ENCODE assay signal across 39 cellular contexts in genomic region chr4:6589444-6589843, GRCh38.
"Had no signal": no experiment of that assay in that cellular context is flagged by ENCODE, and none has a peak within 500 bp of the region (broad histone marks: within the 10 kb centered on the region; RNA-seq: fewer than 3 reads in every experiment).

No MANE protein-coding gene starts in this region.

- H3K4me1 Mint-ChIP-seq: activated naive CD4-positive, alpha-beta T cell treated with anti-CD3 and anti-CD28 coated beads, Interleukin-2, amount 10 ng/mL, durations not matched to agents 7 days and 5 days; activated naive CD4-positive, alpha-beta T cell treated with anti-CD3 and anti-CD28 coated beads, Interleukin-2, amount 50 U/mL, for 24 hours; activated naive CD8-positive, alpha-beta T cell treated with anti-CD3 and anti-CD28 coated beads for 36 hours; activated T-helper 17 cell treated with anti-CD3 and anti-CD28 coated beads, Interleukin-2, amount 50 U/mL, for 72 hours; brain; central memory CD8-positive, alpha-beta T cell had no signal

- H3K27ac Mint-ChIP-seq: activated naive CD4-positive, alpha-beta T cell treated with anti-CD3 and anti-CD28 coated beads for 36 hours; activated naive CD4-positive, alpha-beta T cell treated with anti-CD3 and anti-CD28 coated beads, Interleukin-2, amount 10 ng/mL, durations not matched to agents 7 days and 5 days; activated naive CD4-positive, alpha-beta T cell treated with anti-CD3 and anti-CD28 coated beads, Interleukin-2, amount 50 U/mL, for 24 hours; activated naive CD8-positive, alpha-beta T cell; activated naive CD8-positive, alpha-beta T cell treated with anti-CD3 and anti-CD28 coated beads for 36 hours; activated T-cell treated with anti-CD3 and anti-CD28 coated beads, Interleukin-2, amount 50 U/mL, for 24 hours; activated T-cell treated with anti-CD3 and anti-CD28 coated beads, Interleukin-2, amount 50 U/mL, for 72 hours; activated T-helper 1 cell treated with anti-CD3 and anti-CD28 coated beads, Interleukin-12 subunit alpha, Interleukin-12 subunit beta, Interleukin-2, Interleukin-4 antibody, amounts not matched to agents 30 ng/mL and 10 ng/mL and 1 ng/mL, durations not matched to agents 14 hours and 24 hours and 36 hours; activated T-helper 17 cell treated with anti-CD3 and anti-CD28 coated beads, Interleukin-2, amount 50 U/mL, for 72 hours; activated T-helper 2 cell treated with anti-CD3 and anti-CD28 coated beads, Interferon-gamma antibody, Interleukin-2, Interleukin-4, amounts not matched to agents 10 μg/mL and 5 μg/mL and 100 μg/mL, durations not matched to agents 14 hours and 24 hours and 36 hours; brain had no signal

- H3K36me3 ChIP-seq: brain microvascular endothelial cell, breast epithelium, cardiac muscle cell had no signal

- ATAC-seq: activated naive CD4-positive, alpha-beta T cell treated with anti-CD3 and anti-CD28 coated beads, Interleukin-2, amount 50 U/mL, for 72 hours; activated T-cell treated with anti-CD3 and anti-CD28 coated beads, Interleukin-2, amount 50 U/mL, for 4 hours; activated T-cell treated with anti-CD3 and anti-CD28 coated beads, Interleukin-2, amount 50 U/mL, for 72 hours; activated T-helper 17 cell treated with anti-CD3 and anti-CD28 coated beads, Interleukin-2, amount 50 U/mL, for 72 hours; body of pancreas had no signal

- H3K9me3 ChIP-seq: adrenal gland, ascending aorta, body of pancreas, breast epithelium had no signal

- FAIRE-seq: astrocyte, bronchial epithelial cell, colon had no signal

- H3K27me3 Mint-ChIP-seq: activated naive CD4-positive, alpha-beta T cell treated with anti-CD3 and anti-CD28 coated beads, Interleukin-2, amount 10 ng/mL, durations not matched to agents 7 days and 5 days; activated naive CD4-positive, alpha-beta T cell treated with anti-CD3 and anti-CD28 coated beads, Interleukin-2, amount 50 U/mL, for 24 hours; activated naive CD8-positive, alpha-beta T cell; activated naive CD8-positive, alpha-beta T cell treated with anti-CD3 and anti-CD28 coated beads for 36 hours; activated T-cell treated with anti-CD3 and anti-CD28 coated beads, Interleukin-2, amount 50 U/mL, for 24 hours; activated T-helper 17 cell treated with anti-CD3 and anti-CD28 coated beads, Interleukin-2, amount 50 U/mL, for 72 hours; brain; central memory CD8-positive, alpha-beta T cell had no signal

- H3K4me3 Mint-ChIP-seq: activated naive CD4-positive, alpha-beta T cell treated with anti-CD3 and anti-CD28 coated beads for 36 hours; activated naive CD4-positive, alpha-beta T cell treated with anti-CD3 and anti-CD28 coated beads, Interleukin-2, amount 10 ng/mL, durations not matched to agents 7 days and 5 days; activated naive CD4-positive, alpha-beta T cell treated with anti-CD3 and anti-CD28 coated beads, Interleukin-2, amount 50 U/mL, for 24 hours; activated naive CD8-positive, alpha-beta T cell; activated naive CD8-positive, alpha-beta T cell treated with anti-CD3 and anti-CD28 coated beads for 36 hours; activated T-cell treated with anti-CD3 and anti-CD28 coated beads, Interleukin-2, amount 50 U/mL, for 24 hours; activated T-cell treated with anti-CD3 and anti-CD28 coated beads, Interleukin-2, amount 50 U/mL, for 4 hours; activated T-cell treated with anti-CD3 and anti-CD28 coated beads, Interleukin-2, amount 50 U/mL, for 72 hours; activated T-helper 1 cell treated with anti-CD3 and anti-CD28 coated beads, Interleukin-12 subunit alpha, Interleukin-12 subunit beta, Interleukin-2, Interleukin-4 antibody, amounts not matched to agents 30 ng/mL and 10 ng/mL and 1 ng/mL, durations not matched to agents 14 hours and 24 hours and 36 hours; activated T-helper 17 cell treated with anti-CD3 and anti-CD28 coated beads, Interleukin-2, amount 50 U/mL, for 72 hours; brain; central memory CD8-positive, alpha-beta T cell had no signal

- H3K27me3 ChIP-seq: adrenal gland, ascending aorta, body of pancreas, brain microvascular endothelial cell, breast epithelium, cardiac muscle cell had no signal

- H3K27ac ChIP-seq: adrenal gland, ascending aorta, body of pancreas, brain microvascular endothelial cell, breast epithelium, cardiac muscle cell had no signal

- DNase-seq: activated effector memory CD4-positive, alpha-beta T cell treated with anti-CD3 and anti-CD28 coated beads, Interleukin-2, amount 50 U/mL, for 16 hours; activated effector memory CD4-positive, alpha-beta T cell treated with Interleukin-2 at 50 U/mL for 16 hours; activated gamma-delta T cell; activated gamma-delta T cell treated with Interleukin-2 at 50 U/mL for 16 hours; activated naive CD4-positive, alpha-beta T cell; activated naive CD4-positive, alpha-beta T cell treated with anti-CD3 and anti-CD28 coated beads for 36 hours; activated naive CD4-positive, alpha-beta T cell treated with anti-CD3 and anti-CD28 coated beads, Interleukin-2, amount 10 ng/mL, durations not matched to agents 7 days and 5 days; activated naive CD4-positive, alpha-beta T cell treated with anti-CD3 and anti-CD28 coated beads, Interleukin-2, amount 50 U/mL, for 16 hours; activated naive CD4-positive, alpha-beta T cell treated with Interleukin-2 at 50 U/mL for 16 hours; activated naive CD8-positive, alpha-beta T cell treated with anti-CD3 and anti-CD28 coated beads for 36 hours; activated T-cell treated with anti-CD3 and anti-CD28 coated beads, Interleukin-2, amount 50 U/mL, for 1 hour; activated T-cell treated with anti-CD3 and anti-CD28 coated beads, Interleukin-2, amount 50 U/mL, for 24 hours; activated T-cell treated with anti-CD3 and anti-CD28 coated beads, Interleukin-2, amount 50 U/mL, for 4 hours; activated T-cell treated with anti-CD3 and anti-CD28 coated beads, Interleukin-2, amount 50 U/mL, for 48 hours; activated T-cell treated with anti-CD3 and anti-CD28 coated beads, Interleukin-2, amount 50 U/mL, for 72 hours; adrenal gland; amniotic stem cell; amygdala; anterior cingulate cortex; aorta; body of pancreas; brain microvascular endothelial cell; caudate nucleus; central memory CD4-positive, alpha-beta T cell; cerebellar nuclear complex had no signal

- H3K4me3 ChIP-seq: adrenal gland, ascending aorta, body of pancreas, breast epithelium, cardiac muscle cell had no signal

- H3K36me3 Mint-ChIP-seq: activated naive CD4-positive, alpha-beta T cell treated with anti-CD3 and anti-CD28 coated beads, Interleukin-2, amount 50 U/mL, for 24 hours; activated naive CD4-positive, alpha-beta T cell treated with anti-CD3 and anti-CD28 coated beads, Interleukin-2, amount 50 U/mL, for 72 hours; activated naive CD8-positive, alpha-beta T cell had no signal

- H3K9me3 Mint-ChIP-seq: activated naive CD4-positive, alpha-beta T cell treated with anti-CD3 and anti-CD28 coated beads for 36 hours; activated naive CD4-positive, alpha-beta T cell treated with anti-CD3 and anti-CD28 coated beads, Interleukin-2, amount 10 ng/mL, durations not matched to agents 7 days and 5 days; activated naive CD4-positive, alpha-beta T cell treated with anti-CD3 and anti-CD28 coated beads, Interleukin-2, amount 50 U/mL, for 24 hours; activated naive CD4-positive, alpha-beta T cell treated with anti-CD3 and anti-CD28 coated beads, Interleukin-2, amount 50 U/mL, for 72 hours; activated naive CD8-positive, alpha-beta T cell treated with anti-CD3 and anti-CD28 coated beads for 36 hours; activated T-cell treated with anti-CD3 and anti-CD28 coated beads, Interleukin-2, amount 50 U/mL, for 24 hours; activated T-cell treated with anti-CD3 and anti-CD28 coated beads, Interleukin-2, amount 50 U/mL, for 4 hours; activated T-cell treated with anti-CD3 and anti-CD28 coated beads, Interleukin-2, amount 50 U/mL, for 72 hours; activated T-helper 1 cell treated with anti-CD3 and anti-CD28 coated beads, Interleukin-12 subunit alpha, Interleukin-12 subunit beta, Interleukin-2, Interleukin-4 antibody, amounts not matched to agents 30 ng/mL and 10 ng/mL and 1 ng/mL, durations not matched to agents 14 hours and 24 hours and 36 hours; activated T-helper 17 cell treated with anti-CD3 and anti-CD28 coated beads, Interleukin-2, amount 50 U/mL, for 72 hours; activated T-helper 2 cell treated with anti-CD3 and anti-CD28 coated beads, Interferon-gamma antibody, Interleukin-2, Interleukin-4, amounts not matched to agents 10 μg/mL and 5 μg/mL and 100 μg/mL, durations not matched to agents 14 hours and 24 hours and 36 hours; central memory CD8-positive, alpha-beta T cell had no signal

- H3K4me1 ChIP-seq: adrenal gland, ascending aorta, body of pancreas, breast epithelium had no signal
